In the genomic region with DNA sequence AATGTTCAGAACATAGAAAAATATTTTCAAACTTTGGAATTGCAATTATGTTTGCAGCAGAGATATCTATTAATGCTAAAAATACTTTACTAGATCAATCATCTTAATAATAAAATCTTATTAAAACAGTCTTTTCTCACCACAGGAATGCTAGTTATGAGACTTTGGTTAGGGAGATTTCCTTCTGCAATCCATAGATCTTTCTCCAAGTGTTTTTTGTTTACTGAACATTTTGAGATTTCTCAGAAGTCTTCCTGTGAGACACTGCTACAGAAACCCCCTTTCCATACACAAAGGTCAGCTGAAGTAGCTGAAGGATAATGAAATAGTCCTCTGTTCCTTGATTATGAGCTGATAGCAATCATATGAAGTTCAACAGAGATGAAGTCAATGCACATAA, we compare ENCODE assay signal across 21 cellular contexts. TPM values are rescaled to one million over a fixed set of nuclear protein-coding genes. Genes with fewer than 3 reads are reported as not detected.
A peak's percentile ranks its signal among the peaks of the same experiment; 100 is the strongest.
DNase-seq lines count a peak whose midpoint lies in the region; ATAC-seq and TF ChIP-seq lines count a peak whose summit lies in the region.
"Had no signal": no experiment of that assay in that cellular context is flagged by ENCODE, and none has a peak within 500 bp of the region (broad histone marks: within the 10 kb centered on the region; RNA-seq: fewer than 3 reads in every experiment).

No MANE protein-coding gene starts in this region.

- H3K79me2 ChIP-seq in osteoblast (ENCODE audit: insufficient read depth, low read length), result no peaks in the 10 kb centered on the region

- peaks cover 19% of the 10 kb centered on the region for H3K4me1 ChIP-seq in osteoblast (ENCODE audit: insufficient read depth, low read length)
- no peaks in the 10 kb centered on the region for H3K4me1 ChIP-seq in Peyer's patch
- H3K4me1 ChIP-seq: BE2C had no signal

- H3K4me3 ChIP-seq in SK-N-MC (peak overlapping the region; percentile 43; the same call in 1 of the 2 replicates), osteoblast (ENCODE audit: insufficient read depth, low read length) (no peak overlapping the region), Peyer's patch (no peak overlapping the region)
- H3K4me3 ChIP-seq: esophagus squamous epithelium, GM12878 had no signal

- TF ChIP-seq CTCF in osteoblast (IDR thresholded peaks at IDR 0.05; ENCODE audit: extremely low read depth, low read depth, low read length), result no peak
- no peak for TF ChIP-seq CTCF in GM10266 (IDR thresholded peaks at IDR 0.05; ENCODE audit: control insufficient read depth, insufficient read depth, low read depth, missing control alignments)
- TF ChIP-seq CTCF in Peyer's patch (IDR thresholded peaks at IDR 0.05), result no peak

- DNase-seq in ELR (ENCODE audit: low read depth) (peak; percentile 49), SK-N-MC (ENCODE audit: low read depth, low spot score) (peak; percentile 77), fibroblast of gingiva (ENCODE audit: low read depth) (peak; percentile 36), osteoblast (ENCODE audit: insufficient read length, low spot score, missing footprints) (peak; percentile 35), GM10266 (ENCODE audit: extremely low spot score) (no peak), Peyer's patch (no peak)
- DNase-seq: activated CD4-positive, alpha-beta T cell treated with anti-CD3 and anti-CD28 coated beads for 4 hours; activated naive CD8-positive, alpha-beta T cell treated with anti-CD3 and anti-CD28 coated beads for 36 hours; BE2C; effector CD8-positive, alpha-beta T cell; esophagus squamous epithelium; H7; hippocampal formation; MM.1S; NCI-H1694; nephron progenitor cell; stimulated activated naive CD8-positive, alpha-beta T cell treated with anti-CD3 and anti-CD28 coated beads, Interleukin-15, amount 100 ng/mL, for 72 hours had no signal

- no peaks in the 10 kb centered on the region for H4K20me1 ChIP-seq in osteoblast (ENCODE audit: insufficient read depth, low read length)

- no peaks in the 10 kb centered on the region for H3K27me3 ChIP-seq in osteoblast (ENCODE audit: insufficient read depth, low read length)
- no peaks in the 10 kb centered on the region for H3K27me3 ChIP-seq in Peyer's patch
- H3K27me3 ChIP-seq: BE2C, esophagus squamous epithelium had no signal

- H2AFZ ChIP-seq in osteoblast (ENCODE audit: low read length), result no peak overlapping the region

- no peak overlapping the region for H3K4me2 ChIP-seq in osteoblast (ENCODE audit: insufficient read depth, low read length)

- H3K9me3 ChIP-seq in SK-N-MC (ENCODE audit: low read depth, low read length) (no peaks in the 10 kb centered on the region), osteoblast (ENCODE audit: low read depth, low read length) (no peaks in the 10 kb centered on the region), Peyer's patch (no peaks in the 10 kb centered on the region)
- H3K9me3 ChIP-seq: BE2C, esophagus squamous epithelium had no signal

- H3K27ac ChIP-seq in SK-N-MC, result peak overlapping the region; percentile 26; the same call in 1 of the 2 replicates
- no peak overlapping the region for H3K27ac ChIP-seq in osteoblast (ENCODE audit: low read depth, low read length)
- H3K27ac ChIP-seq in Peyer's patch, result no peak overlapping the region
- H3K27ac ChIP-seq: esophagus squamous epithelium had no signal

- H3K36me3 ChIP-seq in SK-N-MC (ENCODE audit: insufficient read depth, low read length) (no peaks in the 10 kb centered on the region), osteoblast (ENCODE audit: insufficient read depth, low read length) (no peaks in the 10 kb centered on the region), Peyer's patch (no peaks in the 10 kb centered on the region)
- H3K36me3 ChIP-seq: BE2C, esophagus squamous epithelium had no signal

- ATAC-seq in HG02763 (IDR thresholded peaks at IDR 0.05; ENCODE audit: unreplicated experiment) (no peak), HG03039 (IDR thresholded peaks at IDR 0.05; ENCODE audit: unreplicated experiment) (no peak)
- ATAC-seq: GM12878; HepG2; stimulated activated naive CD8-positive, alpha-beta T cell treated with anti-CD3 and anti-CD28 coated beads, Interleukin-15, amount 100 ng/mL, for 72 hours had no signal

- no peak for TF ChIP-seq POLR2A in Peyer's patch (IDR thresholded peaks at IDR 0.05)

- no peak overlapping the region for H3K9ac ChIP-seq in SK-N-MC (ENCODE audit: insufficient read length)

RNA-seq across cellular contexts. Expression of gene RAPH1, which starts 59.4 kb away (rescaled TPM):
- total RNA-seq in osteoblast (46.9 and 57.2 TPM in 2 replicates), Peyer's patch (100 to 1,000 TPM in 1 of 4 donors, 10 to 100 TPM in 3; 31.4 to 103 (median 45.9) TPM)

Comparison
In these comparisons a context has a peak if more than half of its experiments do, and no peak if none do; other contexts are left out.
1. DNase-seq: peak in ELR (single experiment), SK-N-MC (single experiment), fibroblast of gingiva (single experiment) and osteoblast (single experiment); none in GM10266 (single experiment) and Peyer's patch (0 of 3).